20 cellular contexts compared by ENCODE assay signal in the genomic region with DNA sequence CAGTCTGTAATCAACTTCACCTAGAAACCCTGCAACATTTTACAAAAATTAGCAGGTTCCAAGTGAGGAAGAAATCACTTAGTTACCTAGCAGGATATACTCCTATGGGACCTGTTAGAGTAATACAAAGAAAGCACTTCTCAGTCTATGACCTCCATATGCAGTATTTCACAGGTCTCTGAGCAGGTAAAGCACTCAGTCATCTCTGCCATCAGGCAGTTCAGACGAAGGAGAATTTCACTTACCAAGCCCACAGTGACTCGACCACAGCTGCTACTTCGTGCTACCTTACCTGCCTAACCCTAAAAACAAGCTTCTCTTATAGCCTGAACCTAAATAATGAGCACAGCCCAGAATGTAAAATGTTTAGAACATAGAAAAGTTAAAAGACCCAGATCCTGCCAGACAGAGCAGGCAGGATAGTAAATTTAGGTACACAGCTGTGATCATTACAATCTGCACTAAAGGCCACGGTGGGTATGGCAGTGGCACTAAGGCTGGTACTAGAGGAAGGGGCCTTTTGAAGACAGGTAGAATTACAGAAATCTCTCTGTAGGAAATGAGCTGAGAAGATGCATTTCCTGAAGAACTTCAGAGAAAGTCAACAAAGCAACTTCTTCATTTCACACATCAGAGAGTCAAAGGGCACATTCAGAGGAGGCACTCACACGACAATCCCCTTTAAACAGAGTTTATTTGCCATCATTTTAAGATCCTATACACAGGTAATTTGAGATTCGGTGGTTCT. TPM values are rescaled to one million over a fixed set of nuclear protein-coding genes. Genes with fewer than 3 reads are reported as not detected.
DNase-seq lines count a peak whose midpoint lies in the region; ATAC-seq, FAIRE-seq and TF ChIP-seq lines count a peak whose summit lies in the region.
"Had no signal": no experiment of that assay in that cellular context is flagged by ENCODE, and none has a peak within 500 bp of the region (broad histone marks: within the 10 kb centered on the region; RNA-seq: fewer than 3 reads in every experiment).

No MANE protein-coding gene starts in this region.

- ATAC-seq in T-helper 17 cell: no peak
- peak; percentile 86 to 91 for ATAC-seq in naive thymus-derived CD8-positive, alpha-beta T cell
- ATAC-seq: body of pancreas, K562 had no signal

- no peaks in the 10 kb centered on the region for H3K27me3 Mint-ChIP-seq in activated naive CD4-positive, alpha-beta T cell treated with anti-CD3 and anti-CD28 coated beads for 36 hours (ENCODE audit: low read depth)
- H3K27me3 Mint-ChIP-seq in T-helper 17 cell: no peaks in the 10 kb centered on the region
- H3K27me3 Mint-ChIP-seq in naive thymus-derived CD8-positive, alpha-beta T cell: no peaks in the 10 kb centered on the region
- H3K27me3 Mint-ChIP-seq: type B pancreatic cell had no signal

- H3K4me3 Mint-ChIP-seq in activated naive CD4-positive, alpha-beta T cell treated with anti-CD3 and anti-CD28 coated beads for 36 hours: no peak overlapping the region
- no peak overlapping the region for H3K4me3 Mint-ChIP-seq in T-helper 17 cell
- H3K4me3 Mint-ChIP-seq in naive thymus-derived CD8-positive, alpha-beta T cell: peak overlapping the region in 9 of 10 donors; percentile 2 to 62 (median 42)
- H3K4me3 Mint-ChIP-seq: CD14-positive monocyte, type B pancreatic cell had no signal

- CTCF ChIA-PET in activated naive CD4-positive, alpha-beta T cell treated with anti-CD3 and anti-CD28 coated beads for 36 hours (lab: Charles Lee): interaction anchor here (1.1 to 2.9 kb wide), 3 partner anchors 9 to 343 kb away, joined by 3 to 12 read pairs (median 10); no protein-coding TSS in a partner anchor

- intact Hi-C loops in activated naive CD4-positive, alpha-beta T cell treated with anti-CD3 and anti-CD28 coated beads for 36 hours (cut with micrococcal nuclease): no loop called here

- peak overlapping the region; percentile 57 for H3K27ac Mint-ChIP-seq in activated naive CD4-positive, alpha-beta T cell treated with anti-CD3 and anti-CD28 coated beads for 36 hours
- peak overlapping the region; percentile 60 for H3K27ac Mint-ChIP-seq in T-helper 17 cell
- H3K27ac Mint-ChIP-seq in naive thymus-derived CD8-positive, alpha-beta T cell: peak overlapping the region; percentile 57 to 94 (median 86)
- H3K27ac Mint-ChIP-seq: type B pancreatic cell had no signal

- no peaks in the 10 kb centered on the region for H3K9me3 ChIP-seq in T-helper 17 cell (ENCODE audit: control insufficient read depth, low read length, poor library complexity, severe bottlenecking)
- H3K9me3 ChIP-seq: body of pancreas, MG63, prostate gland had no signal

- no peaks in the 10 kb centered on the region for H3K9me3 Mint-ChIP-seq in activated naive CD4-positive, alpha-beta T cell treated with anti-CD3 and anti-CD28 coated beads for 36 hours
- no peaks in the 10 kb centered on the region for H3K9me3 Mint-ChIP-seq in naive thymus-derived CD8-positive, alpha-beta T cell
- H3K9me3 Mint-ChIP-seq: CD14-positive monocyte, type B pancreatic cell had no signal

- peak; percentile 66 for FAIRE-seq in GM12891 (lab: Jason Lieb, UNC)
- FAIRE-seq: K562 had no signal

- no peak for TF ChIP-seq CTCF in GM10266 (IDR thresholded peaks at IDR 0.05; ENCODE audit: control insufficient read depth, insufficient read depth, low read depth, missing control alignments)

- TF ChIP-seq POLR2A in GM12891 (IDR thresholded peaks at IDR 0.05; ENCODE audit: low read depth, low read length): no peak

- POLR2A ChIA-PET in naive thymus-derived CD8-positive, alpha-beta T cell (lab: Charles Lee): no interaction called here

- H3K4me1 Mint-ChIP-seq in activated naive CD4-positive, alpha-beta T cell treated with anti-CD3 and anti-CD28 coated beads for 36 hours (ENCODE audit: low read depth): peaks cover 37% of the 10 kb centered on the region
- peaks cover 25% of the 10 kb centered on the region for H3K4me1 Mint-ChIP-seq in T-helper 17 cell
- H3K4me1 Mint-ChIP-seq in naive thymus-derived CD8-positive, alpha-beta T cell: peaks cover 25 to 57% (median 52%) of the 10 kb centered on the region in 4 donors

- DNase-seq in activated naive CD4-positive, alpha-beta T cell treated with anti-CD3 and anti-CD28 coated beads for 36 hours: peak; percentile 33
- no peak for DNase-seq in activated naive CD4-positive, alpha-beta T cell treated with anti-CD3 and anti-CD28 coated beads, Interleukin-2, amount 50 U/mL, for 16 hours
- DNase-seq in GM12891 (ENCODE audit: insufficient read length, low spot score): no peak
- no peak for DNase-seq in T-helper 17 cell
- DNase-seq in naive thymus-derived CD8-positive, alpha-beta T cell: peak in 4 of 10 donors; percentile 3 to 64 (median 44)
- no peak for DNase-seq in EL
- DNase-seq in NCI-H1092 treated with DMSO at 0.1 percent for 48 hours (lab: John Stamatoyannopoulos, UW): no peak
- no peak for DNase-seq in GM10266 (ENCODE audit: extremely low spot score)
- DNase-seq: activated CD4-positive, CD25-positive, alpha-beta regulatory T cell treated with anti-CD3 and anti-CD28 coated beads, Interleukin-2, amount 50 U/mL, for 72 hours; body of pancreas; cerebellar nuclear complex; MG63; NCI-H1417 treated with DMSO at 0.1 percent for 48 hours; NCI-H2081 treated with DMSO at 0.1 percent for 48 hours; NCI-H510A treated with DMSO at 0.1 percent for 48 hours; SHP77 treated with DMSO at 0.1 percent for 48 hours had no signal

- H3K36me3 Mint-ChIP-seq in activated naive CD4-positive, alpha-beta T cell treated with anti-CD3 and anti-CD28 coated beads for 36 hours (ENCODE audit: low read depth): peaks cover 17% of the 10 kb centered on the region
- H3K36me3 Mint-ChIP-seq in T-helper 17 cell (ENCODE audit: low read depth): peaks cover 7% of the 10 kb centered on the region
- H3K36me3 Mint-ChIP-seq in naive thymus-derived CD8-positive, alpha-beta T cell: peaks cover 3 to 95% (median 15%) of the 10 kb centered on the region in 3 donors

TF ChIP-seq in GM12891, 5 proteins besides CTCF, POLR2A, EP300 and RAD21:
- no peak for TF ChIP-seq PAX5 (IDR thresholded peaks at IDR 0.05; ENCODE audit: insufficient read depth, low read length, severe bottlenecking)
- no peak for TF ChIP-seq SPI1 (IDR thresholded peaks at IDR 0.05; ENCODE audit: low read depth, low read length)
- TF ChIP-seq POLR2AphosphoS5 (IDR thresholded peaks at IDR 0.05; ENCODE audit: low read depth, low read length): no peak
- no peak for TF ChIP-seq POU2F2 (IDR thresholded peaks at IDR 0.05; ENCODE audit: low read depth, low read length)
- no peak for TF ChIP-seq TAF1 (IDR thresholded peaks at IDR 0.05; ENCODE audit: low read depth, low read length)

RNA-seq across cellular contexts. Expression of gene DCAF5, which starts 35.7 kb away (rescaled TPM):
- 10 to 100 TPM; 34.5 to 35.1 TPM for total RNA-seq in activated naive CD4-positive, alpha-beta T cell treated with anti-CD3 and anti-CD28 coated beads for 36 hours
- 16.4 TPM for polyA plus RNA-seq in GM12891 (2012; ENCODE audit: low read depth, missing spikeins)
- total RNA-seq in T-helper 17 cell: 10 to 100 TPM; 55.0 to 61.6 TPM
- 10 to 100 TPM; 74.2 to 78.8 TPM for total RNA-seq in naive thymus-derived CD8-positive, alpha-beta T cell
- 10 to 100 TPM; 73.1 to 87.2 (median 79.1) TPM for polyA plus RNA-seq in naive thymus-derived CD8-positive, alpha-beta T cell

Comparison
In these comparisons a context has a peak if more than half of its experiments do, and no peak if none do; other contexts are left out.
1. H3K4me3 Mint-ChIP-seq: peak in naive thymus-derived CD8-positive, alpha-beta T cell (9 of 10); none in activated naive CD4-positive, alpha-beta T cell treated with anti-CD3 and anti-CD28 coated beads for 36 hours (single experiment) and T-helper 17 cell (single experiment).
2. Peak in every context shown above with its lines, with median percentiles within 50 percentile points of each other: H3K27ac Mint-ChIP-seq.